ENCODE assay signal across 8 cellular contexts in genomic region chr3:130111185-130111864, GRCh38. TPM values are rescaled to one million over a fixed set of nuclear protein-coding genes. Genes with fewer than 3 reads are reported as not detected.
A peak's percentile ranks its signal among the peaks of the same experiment; 100 is the strongest.
DNase-seq lines count a peak whose midpoint lies in the region; ATAC-seq and TF ChIP-seq lines count a peak whose summit lies in the region.

No MANE protein-coding gene starts in this region.

- ATAC-seq in HG02588 (IDR thresholded peaks at IDR 0.05; ENCODE audit: unreplicated experiment) (peak; percentile 100), omental fat pad (ENCODE audit: low FRiP score) (peak; percentile 100), thoracic aorta (ENCODE audit: insufficient number of reproducible peaks, low FRiP score, low read depth) (peak; percentile 97)
- ATAC-seq in activated naive CD4-positive, alpha-beta T cell treated with anti-CD3 and anti-CD28 coated beads, Interleukin-2, amount 50 U/mL, for 72 hours, result peak; percentile 100

- H3K9me3 Mint-ChIP-seq in activated naive CD4-positive, alpha-beta T cell treated with anti-CD3 and anti-CD28 coated beads, Interleukin-2, amount 50 U/mL, for 72 hours, result no peaks in the 10 kb centered on the region

- DNase-seq in GM06990 (ENCODE audit: extremely low read depth, insufficient read length) (peak; percentile 95), NCI-H1048 (lab: John Stamatoyannopoulos, UW) (peak; percentile 90), SK-N-MC (ENCODE audit: low read depth, low spot score) (peak; percentile 97), glomerular endothelial cell (ENCODE audit: extremely low read depth, low read depth, low spot score) (peak; percentile 75), omental fat pad (ENCODE audit: low spot score) (peak; percentile 94), thoracic aorta (ENCODE audit: low spot score) (peak; percentile 95)
- DNase-seq in activated naive CD4-positive, alpha-beta T cell treated with anti-CD3 and anti-CD28 coated beads, Interleukin-2, amount 50 U/mL, for 72 hours (ENCODE audit: low spot score in 2 of 2), result peak; percentile 98

- H3K27me3 ChIP-seq in GM06990 (replicated peaks; ENCODE audit: control insufficient read depth, insufficient read depth, low read length) (no peaks in the 10 kb centered on the region), thoracic aorta (replicated peaks; ENCODE audit: insufficient read depth) (no peaks in the 10 kb centered on the region)

- H3K36me3 ChIP-seq in GM06990 (ENCODE audit: control insufficient read depth, insufficient read depth, low read length) (no peaks in the 10 kb centered on the region; the same call in 1 of the 2 replicates), SK-N-MC (ENCODE audit: insufficient read depth, low read length) (no peaks in the 10 kb centered on the region), thoracic aorta (no peaks in the 10 kb centered on the region)

- H3K9me3 ChIP-seq in SK-N-MC (ENCODE audit: low read depth, low read length) (no peaks in the 10 kb centered on the region), thoracic aorta (no peaks in the 10 kb centered on the region)

- peak overlapping the region; percentile 92 to 98 for H3K27ac Mint-ChIP-seq in activated naive CD4-positive, alpha-beta T cell treated with anti-CD3 and anti-CD28 coated beads, Interleukin-2, amount 50 U/mL, for 72 hours

- H3K4me3 ChIP-seq in GM06990 (replicated peaks; ENCODE audit: low read depth, low read length), result peak overlapping the region; percentile 76
- peak overlapping the region; percentile 90 for H3K4me3 ChIP-seq in SK-N-MC
- H3K4me3 ChIP-seq in thoracic aorta, result peak overlapping the region; percentile 94

- peaks cover 4 to 18% of the 10 kb centered on the region in 2 donors for H3K4me1 ChIP-seq in thoracic aorta (ENCODE audit: control insufficient read depth in 1 of 2, low read depth in 2 of 2)

- H3K27ac ChIP-seq in SK-N-MC (no peak overlapping the region), thoracic aorta (peak overlapping the region; percentile 43 to 57)

- TF ChIP-seq CTCF in GM06990 (IDR thresholded peaks at IDR 0.05; ENCODE audit: insufficient read depth, low read length, poor library complexity, severe bottlenecking) (no peak), omental fat pad (IDR thresholded peaks at IDR 0.05) (no peak), thoracic aorta (IDR thresholded peaks at IDR 0.05) (no peak)

- peaks cover 8 to 9% of the 10 kb centered on the region in 2 donors for H3K36me3 Mint-ChIP-seq in activated naive CD4-positive, alpha-beta T cell treated with anti-CD3 and anti-CD28 coated beads, Interleukin-2, amount 50 U/mL, for 72 hours

- H3K9ac ChIP-seq in SK-N-MC (ENCODE audit: insufficient read length), result peak overlapping the region; percentile 76

RNA-seq across cellular contexts. Expression of gene ALG1L2, which starts 29.7 kb away (rescaled TPM):
- 1 to 10 TPM in 1 of 2 donors, under 1 TPM in 1; 0.64 to 1.3 TPM for total RNA-seq in activated naive CD4-positive, alpha-beta T cell treated with anti-CD3 and anti-CD28 coated beads, Interleukin-2, amount 50 U/mL, for 72 hours
- not detected in 2 replicates for total RNA-seq in glomerular endothelial cell
- total RNA-seq in omental fat pad, result not detected
- total RNA-seq in thoracic aorta, result not detected
